ENCODE assay signal across 34 cellular contexts in genomic region chr18:78297048-78297447, GRCh38.
"Had no signal": no experiment of that assay in that cellular context is flagged by ENCODE, and none has a peak within 500 bp of the region (broad histone marks: within the 10 kb centered on the region; RNA-seq: fewer than 3 reads in every experiment).

No MANE protein-coding gene starts in this region.

- H3K4me1 Mint-ChIP-seq: activated B cell treated with CpG ODN at 0.5 μM for 24 hours; activated CD4-positive, alpha-beta T cell treated with anti-CD3 and anti-CD28 coated beads for 36 hours; activated T-helper 17 cell treated with anti-CD3 and anti-CD28 coated beads, Interleukin-2, amount 50 U/mL, for 72 hours; central memory CD8-positive, alpha-beta T cell; T-helper 17 cell had no signal

- H3K27me3 Mint-ChIP-seq: activated B cell treated with CpG ODN at 0.5 μM for 24 hours; activated CD4-positive, alpha-beta T cell treated with anti-CD3 and anti-CD28 coated beads for 36 hours; activated CD8-positive, alpha-beta T cell treated with anti-CD3 and anti-CD28 coated beads for 36 hours; dendritic cell treated with granulocyte-macrophage colony-stimulating factor and Interleukin-4, amounts not matched to agents 40 ng/mL and 50 ng/mL, for 4 days; T-helper 17 cell had no signal

- H3K36me3 Mint-ChIP-seq: activated naive CD8-positive, alpha-beta T cell had no signal

- H3K27ac ChIP-seq: brain microvascular endothelial cell, coronary artery, dorsolateral prefrontal cortex, WERI-Rb-1 had no signal

- H3K4me3 Mint-ChIP-seq: activated B cell treated with CpG ODN at 0.5 μM for 24 hours; activated CD4-positive, alpha-beta T cell treated with anti-CD3 and anti-CD28 coated beads for 36 hours; activated CD8-positive, alpha-beta T cell treated with anti-CD3 and anti-CD28 coated beads for 36 hours; activated naive CD8-positive, alpha-beta T cell; activated T-cell treated with anti-CD3 and anti-CD28 coated beads, Interleukin-2, amount 50 U/mL, for 4 hours; activated T-helper 17 cell treated with anti-CD3 and anti-CD28 coated beads, Interleukin-2, amount 50 U/mL, for 72 hours; central memory CD8-positive, alpha-beta T cell; dendritic cell treated with granulocyte-macrophage colony-stimulating factor and Interleukin-4, amounts not matched to agents 40 ng/mL and 50 ng/mL, for 4 days; endodermal cell; T-helper 17 cell; T-helper 2 cell treated with Interferon-gamma antibody and Interleukin-4, amounts not matched to agents 5 μg/mL and 100 μg/mL, for 36 hours had no signal

- H3K27ac Mint-ChIP-seq: activated B cell treated with CpG ODN at 0.5 μM for 24 hours; activated CD4-positive, alpha-beta T cell treated with anti-CD3 and anti-CD28 coated beads for 36 hours; activated CD8-positive, alpha-beta T cell treated with anti-CD3 and anti-CD28 coated beads for 36 hours; activated naive CD8-positive, alpha-beta T cell; activated T-helper 17 cell treated with anti-CD3 and anti-CD28 coated beads, Interleukin-2, amount 50 U/mL, for 72 hours; dendritic cell treated with granulocyte-macrophage colony-stimulating factor and Interleukin-4, amounts not matched to agents 40 ng/mL and 50 ng/mL, for 4 days; endodermal cell; T-helper 17 cell; T-helper 2 cell treated with Interferon-gamma antibody and Interleukin-4, amounts not matched to agents 5 μg/mL and 100 μg/mL, for 36 hours had no signal

- ATAC-seq: activated CD4-positive, alpha-beta T cell treated with anti-CD3 and anti-CD28 coated beads for 36 hours; activated CD4-positive, CD25-positive, alpha-beta regulatory T cell treated with anti-CD3 and anti-CD28 coated beads, Interleukin-2, amount 50 U/mL, for 24 hours; activated CD8-positive, alpha-beta T cell treated with anti-CD3 and anti-CD28 coated beads for 36 hours; activated T-cell treated with anti-CD3 and anti-CD28 coated beads, Interleukin-2, amount 50 U/mL, for 4 hours; activated T-helper 17 cell treated with anti-CD3 and anti-CD28 coated beads, Interleukin-2, amount 50 U/mL, for 72 hours; esophagus mucosa; T-helper 17 cell had no signal

- DNase-seq: activated B cell treated with CpG ODN at 0.5 μM for 24 hours; activated CD4-positive, alpha-beta T cell treated with anti-CD3 and anti-CD28 coated beads for 36 hours; activated CD4-positive, alpha-beta T cell treated with anti-CD3 and anti-CD28 coated beads, Interleukin-2, amount 50 U/mL, for 1 hour; activated CD4-positive, alpha-beta T cell treated with anti-CD3 and anti-CD28 coated beads, Interleukin-2, amount 50 U/mL, for 48 hours; activated CD8-positive, alpha-beta memory T cell treated with anti-CD3 and anti-CD28 coated beads for 24 hours; activated CD8-positive, alpha-beta T cell treated with anti-CD3 and anti-CD28 coated beads for 36 hours; activated effector memory CD4-positive, alpha-beta T cell treated with Interleukin-2 at 50 U/mL for 16 hours; activated gamma-delta T cell treated with Interleukin-2 at 50 U/mL for 16 hours; activated naive CD4-positive, alpha-beta T cell treated with anti-CD3 and anti-CD28 coated beads, Interleukin-2, amount 50 U/mL, for 16 hours; activated naive CD4-positive, alpha-beta T cell treated with Interleukin-2 at 50 U/mL for 16 hours; activated T-cell treated with anti-CD3 and anti-CD28 coated beads, Interleukin-2, amount 50 U/mL, for 4 hours; amniotic stem cell; anterior cingulate cortex; brain microvascular endothelial cell; dorsolateral prefrontal cortex; effector memory CD4-positive, alpha-beta T cell; endodermal cell; foreskin fibroblast; head of caudate nucleus; T-helper 1 cell; T-helper 17 cell; T1000; WERI-Rb-1 had no signal

- H3K9me3 Mint-ChIP-seq: activated B cell treated with CpG ODN at 0.5 μM for 24 hours; activated CD8-positive, alpha-beta T cell treated with anti-CD3 and anti-CD28 coated beads for 36 hours; activated T-cell treated with anti-CD3 and anti-CD28 coated beads, Interleukin-2, amount 50 U/mL, for 4 hours; activated T-helper 17 cell treated with anti-CD3 and anti-CD28 coated beads, Interleukin-2, amount 50 U/mL, for 72 hours; central memory CD8-positive, alpha-beta T cell; dendritic cell treated with granulocyte-macrophage colony-stimulating factor and Interleukin-4, amounts not matched to agents 40 ng/mL and 50 ng/mL, for 4 days; T-helper 2 cell treated with Interferon-gamma antibody and Interleukin-4, amounts not matched to agents 5 μg/mL and 100 μg/mL, for 36 hours had no signal

- H3K36me3 ChIP-seq: brain microvascular endothelial cell, WERI-Rb-1 had no signal

- FAIRE-seq: astrocyte, bronchial epithelial cell, frontal cortex had no signal

- H3K4me3 ChIP-seq: coronary artery, dorsolateral prefrontal cortex had no signal

- H3K27me3 ChIP-seq: brain microvascular endothelial cell had no signal
